In the genomic region with DNA sequence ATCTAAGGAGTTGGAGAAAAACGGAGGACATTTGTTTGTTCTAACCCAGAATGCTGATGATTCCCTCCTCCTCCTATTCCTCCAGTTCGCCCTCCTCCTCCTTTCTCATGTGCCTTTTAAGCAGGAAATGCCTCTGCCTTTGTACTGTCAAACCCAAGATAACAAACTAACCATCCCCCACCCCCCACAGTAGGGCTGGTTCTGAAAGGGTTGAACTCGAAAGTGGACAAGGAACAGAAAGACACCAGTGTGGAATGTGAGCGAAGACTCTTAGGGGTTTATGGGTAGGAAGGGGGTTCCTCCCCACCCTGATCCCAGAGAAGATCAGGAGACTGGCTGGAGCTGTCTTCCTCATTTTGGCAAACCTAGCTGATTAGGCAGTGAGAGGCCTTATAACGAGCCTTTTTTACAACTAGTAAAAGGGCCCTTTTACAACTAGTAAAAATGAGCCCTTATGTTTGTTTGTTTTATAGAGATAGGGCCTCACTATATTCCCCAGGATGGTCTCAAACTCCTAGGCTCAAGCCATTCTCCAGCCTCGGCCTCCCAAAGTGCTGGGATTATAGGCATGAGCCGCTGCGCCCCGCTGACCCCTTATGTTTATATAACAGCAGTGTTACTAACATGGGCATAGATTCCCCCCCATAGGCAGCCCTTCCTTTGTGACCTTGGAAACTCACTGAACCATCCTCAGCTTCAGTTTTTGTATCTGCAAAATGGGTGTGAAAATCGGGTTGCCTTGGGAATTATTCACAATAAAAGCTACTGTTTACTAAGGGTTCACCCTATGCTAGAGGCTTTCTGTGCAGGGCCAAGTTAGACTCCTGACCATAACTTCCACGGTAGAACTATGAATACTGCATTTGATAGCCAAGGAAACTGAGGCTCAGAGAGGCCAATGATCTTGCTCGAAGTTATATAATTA, we compare ENCODE assay signal across 8 cellular contexts. TPM values are rescaled to one million over a fixed set of nuclear protein-coding genes. Genes with fewer than 3 reads are reported as not detected.
DNase-seq lines count a peak whose midpoint lies in the region; ATAC-seq and TF ChIP-seq lines count a peak whose summit lies in the region.

No MANE protein-coding gene starts in this region.

- H3K4me1 ChIP-seq in OCI-LY7 (ENCODE audit: insufficient read depth, low read length, poor library complexity, severe bottlenecking) = peaks cover 56% of the 10 kb centered on the region

- H3K4me3 ChIP-seq in OCI-LY7 (ENCODE audit: low read depth, low read length, poor library complexity, severe bottlenecking) (peak overlapping the region; percentile 77), skin epidermis (peak overlapping the region; percentile 57 to 83 (median 67))

- TSS peak; percentile 54 for BruUV-seq in OCI-LY7 (replicated peaks; lab: Mats Ljungman, UMichigan)

- peak overlapping the region; percentile 83 for H3K27ac Mint-ChIP-seq in activated CD4-positive, alpha-beta T cell treated with anti-CD3 and anti-CD28 coated beads, Interleukin-2, amount 10 ng/mL, durations not matched to agents 24 days and 14 days

- no peaks in the 10 kb centered on the region for H3K9me3 Mint-ChIP-seq in activated CD4-positive, alpha-beta T cell treated with anti-CD3 and anti-CD28 coated beads, Interleukin-2, amount 10 ng/mL, durations not matched to agents 24 days and 14 days

- peaks cover 57% of the 10 kb centered on the region for H3K79me2 ChIP-seq in OCI-LY7 (ENCODE audit: insufficient read depth, low read depth, low read length)

- no peaks in the 10 kb centered on the region for H4K20me1 ChIP-seq in OCI-LY7 (ENCODE audit: insufficient read depth, low read length)

- peak overlapping the region; percentile 88; the same call in 1 of the 2 replicates for H2AFZ ChIP-seq in OCI-LY7 (ENCODE audit: low read length)

- no peaks in the 10 kb centered on the region for H3K36me3 ChIP-seq in OCI-LY7 (ENCODE audit: insufficient read depth, low read length)

- peak overlapping the region; percentile 89 for H3K4me2 ChIP-seq in OCI-LY7 (ENCODE audit: low read length)

- in situ Hi-C loops in GM13977 (cut with MboI; ENCODE audit: low pct_unique_long_range_greater_than_20kb, low sequenced_read_pairs, unreplicated experiment) = loop anchor here (25.0 kb wide), 1 partner anchor 106 kb away; no protein-coding TSS in a partner anchor

- no peaks in the 10 kb centered on the region for H3K36me3 Mint-ChIP-seq in activated CD4-positive, alpha-beta T cell treated with anti-CD3 and anti-CD28 coated beads, Interleukin-2, amount 10 ng/mL, durations not matched to agents 24 days and 14 days (ENCODE audit: low read depth)

- TF ChIP-seq CTCF in OCI-LY7 (conservative IDR thresholded peaks at IDR 0.05; ENCODE audit: low read length) = no peak
- no peak for TF ChIP-seq CTCF in GM13977 (IDR thresholded peaks at IDR 0.05; ENCODE audit: extremely low read depth, insufficient read depth, missing control alignments)

- H3K4me3 Mint-ChIP-seq in activated CD4-positive, alpha-beta T cell treated with anti-CD3 and anti-CD28 coated beads, Interleukin-2, amount 10 ng/mL, durations not matched to agents 24 days and 14 days = peak overlapping the region; percentile 86

- ATAC-seq in HG02885 (IDR thresholded peaks at IDR 0.05; ENCODE audit: poor library complexity, unreplicated experiment) = no peak

- H3K9me3 ChIP-seq in OCI-LY7 (ENCODE audit: low read length) = no peaks in the 10 kb centered on the region

- peaks cover 32% of the 10 kb centered on the region for H3K4me1 Mint-ChIP-seq in activated CD4-positive, alpha-beta T cell treated with anti-CD3 and anti-CD28 coated beads, Interleukin-2, amount 10 ng/mL, durations not matched to agents 24 days and 14 days

- H3K9me2 ChIP-seq in OCI-LY7 (ENCODE audit: insufficient read depth, low read length) = no peaks in the 10 kb centered on the region

- POLR2A ChIA-PET in OCI-LY7 (lab: Charles Lee) = interaction anchor here (0.5 to 6.0 kb wide), 18 partner anchors 8 to 1888 kb away, joined by 3 to 77 read pairs (median 4); a partner anchor contains a TSS

- H3K27me3 Mint-ChIP-seq in activated CD4-positive, alpha-beta T cell treated with anti-CD3 and anti-CD28 coated beads, Interleukin-2, amount 10 ng/mL, durations not matched to agents 24 days and 14 days = no peaks in the 10 kb centered on the region

- DNase-seq in activated CD4-positive, alpha-beta T cell treated with anti-CD3 and anti-CD28 coated beads, Interleukin-2, amount 10 ng/mL, durations not matched to agents 24 days and 14 days = peak; percentile 73
- DNase-seq in activated CD4-positive, alpha-beta T cell treated with anti-CD3 and anti-CD28 coated beads, Interleukin-2, amount 50 U/mL, for 1 hour = no peak
- DNase-seq in OCI-LY7 (ENCODE audit: low spot score) = peak; percentile 64
- DNase-seq in brain pericyte (ENCODE audit: low read depth, low spot score) = peak; percentile 22
- peak; percentile 80 for DNase-seq in iris pigment epithelial cell (ENCODE audit: low read depth)
- DNase-seq in GM13977 (ENCODE audit: low spot score) = no peak

- H3K27ac ChIP-seq in OCI-LY7 (ENCODE audit: low read depth, low read length, poor library complexity, severe bottlenecking) (peak overlapping the region; percentile 92), skin epidermis (peak overlapping the region; percentile 54 to 98 (median 89))

- intact Hi-C loops in activated CD4-positive, alpha-beta T cell treated with anti-CD3 and anti-CD28 coated beads, Interleukin-2, amount 10 ng/mL, durations not matched to agents 24 days and 14 days (cut with micrococcal nuclease) = loop anchor here (1.0 to 10.0 kb wide), 6 partner anchors 43 to 456 kb away; no protein-coding TSS in a partner anchor
- intact Hi-C loops in OCI-LY7 (cut with micrococcal nuclease; ENCODE audit: unreplicated experiment) = loop anchor here (1.0 to 5.0 kb wide), 5 partner anchors 74 to 446 kb away; a partner anchor contains a TSS

- CTCF ChIA-PET in OCI-LY7 (lab: Charles Lee; ENCODE audit: unreplicated experiment) = interaction anchor here (0.6 to 1.3 kb wide), 5 partner anchors 10 to 152 kb away, joined by 3 to 4 read pairs (median 3); no protein-coding TSS in a partner anchor

RNA-seq across cellular contexts. Expression of a gene that starts 1.1 kb away (rescaled TPM):
- total RNA-seq in activated CD4-positive, alpha-beta T cell treated with anti-CD3 and anti-CD28 coated beads, Interleukin-2, amount 10 ng/mL, durations not matched to agents 24 days and 14 days = 19.6 and 20.7 TPM in 2 replicates
- total RNA-seq in OCI-LY7 (2014; rRNA removed; shearing (Covaris generic)) = 52.6 and 56.5 TPM in 2 replicates
- total RNA-seq in OCI-LY7 (2022) = 85.9 and 98.7 TPM in 2 replicates

RNA-seq across cellular contexts. Expression of a gene that starts 3.2 kb away (rescaled TPM):
- total RNA-seq in activated CD4-positive, alpha-beta T cell treated with anti-CD3 and anti-CD28 coated beads, Interleukin-2, amount 10 ng/mL, durations not matched to agents 24 days and 14 days = 0.14 and 0.16 TPM in 2 replicates
- total RNA-seq in OCI-LY7 (2014; rRNA removed; shearing (Covaris generic)) = 0.10 TPM in 1 of 2 replicates, not detected in the other
- not detected in 2 replicates for total RNA-seq in OCI-LY7 (2022)

Comparison
In these comparisons a context has a peak if more than half of its experiments do, and no peak if none do; other contexts are left out.
1. DNase-seq: peak in activated CD4-positive, alpha-beta T cell treated with anti-CD3 and anti-CD28 coated beads, Interleukin-2, amount 10 ng/mL, durations not matched to agents 24 days and 14 days (single experiment), OCI-LY7 (single experiment), brain pericyte (single experiment) and iris pigment epithelial cell (single experiment); none in activated CD4-positive, alpha-beta T cell treated with anti-CD3 and anti-CD28 coated beads, Interleukin-2, amount 50 U/mL, for 1 hour (single experiment) and GM13977 (single experiment).